19 cellular contexts compared by ENCODE assay signal in the genomic region with DNA sequence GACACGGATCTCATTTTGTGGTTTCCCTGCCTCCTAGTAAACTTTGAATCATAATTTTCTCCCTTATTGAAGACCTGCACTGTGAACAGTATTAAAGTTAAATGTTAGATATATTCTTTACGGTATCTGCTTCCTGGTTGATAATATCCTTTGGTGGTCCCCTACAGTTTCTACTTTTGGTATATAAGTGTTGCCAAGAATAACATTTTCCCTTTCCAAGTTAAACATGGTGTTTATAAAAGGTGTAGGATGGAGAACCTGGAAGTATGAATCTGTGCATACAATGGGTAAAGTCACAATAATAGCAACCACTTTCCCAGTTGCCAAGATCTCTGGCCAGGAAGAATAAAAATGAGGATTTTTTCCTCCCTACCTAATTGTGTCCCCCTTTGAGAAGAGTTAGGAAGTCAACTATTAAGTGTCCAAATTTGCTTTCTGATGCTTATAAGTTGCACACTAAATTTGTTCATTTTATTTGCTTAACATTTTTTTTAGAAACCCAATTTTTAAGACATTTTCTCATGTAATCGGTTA.
A peak's percentile ranks its signal among the peaks of the same experiment; 100 is the strongest.
DNase-seq lines count a peak whose midpoint lies in the region; ATAC-seq, FAIRE-seq and TF ChIP-seq lines count a peak whose summit lies in the region.
"Had no signal": no experiment of that assay in that cellular context is flagged by ENCODE, and none has a peak within 500 bp of the region (broad histone marks: within the 10 kb centered on the region; RNA-seq: fewer than 3 reads in every experiment).

No MANE protein-coding gene starts in this region.

- H3K9me3 Mint-ChIP-seq in mesothelial cell of epicardium = peaks cover 21% of the 10 kb centered on the region
- no peaks in the 10 kb centered on the region for H3K9me3 Mint-ChIP-seq in endodermal cell

- peaks cover 5% of the 10 kb centered on the region for H3K9me3 ChIP-seq in K562 (replicated peaks; ENCODE audit: control insufficient read depth, insufficient read depth, low read depth, low read length)
- no peaks in the 10 kb centered on the region for H3K9me3 ChIP-seq in gastroesophageal sphincter
- no peaks in the 10 kb centered on the region for H3K9me3 ChIP-seq in testis
- H3K9me3 ChIP-seq in small intestine (ENCODE audit: control insufficient read depth, low read depth) = no peaks in the 10 kb centered on the region
- H3K9me3 ChIP-seq in endodermal cell (ENCODE audit: control insufficient read depth, low read length) = peaks cover 11% of the 10 kb centered on the region

- TF ChIP-seq CTCF in K562 (IDR thresholded peaks at IDR 0.05 in 2 of 3, conservative IDR thresholded peaks at IDR 0.05 in 1 of 3; ENCODE audit: insufficient read depth in 2 of 3, low read depth in 1 of 3, low read length in 3 of 3) (no peak), gastroesophageal sphincter (IDR thresholded peaks at IDR 0.05) (no peak), mesothelial cell of epicardium (IDR thresholded peaks at IDR 0.05; ENCODE audit: unreplicated experiment) (no peak), testis (IDR thresholded peaks at IDR 0.05) (no peak), endodermal cell (conservative IDR thresholded peaks at IDR 0.05) (no peak)

- no peaks in the 10 kb centered on the region for H3K79me2 ChIP-seq in K562 (ENCODE audit: control insufficient read depth, insufficient read depth, low read length)

- no peak overlapping the region for H3K4me3 Mint-ChIP-seq in mesothelial cell of epicardium
- no peak overlapping the region for H3K4me3 Mint-ChIP-seq in endodermal cell
- H3K4me3 Mint-ChIP-seq: B cell; CD4-positive, alpha-beta memory T cell had no signal

- no peak for ATAC-seq in K562
- ATAC-seq in gastroesophageal sphincter = no peak

- DNase-seq in K562 (ENCODE audit: extremely low read depth in 1 of 4, low spot score in 3 of 4) (no peak), mesothelial cell of epicardium (ENCODE audit: low spot score in 2 of 2, unreplicated experiment in 2 of 2) (no peak), testis (no peak), small intestine (no peak), endodermal cell (no peak), NCI-H2196 (lab: John Stamatoyannopoulos, UW; ENCODE audit: unreplicated experiment) (no peak), caudate nucleus (lab: John Stamatoyannopoulos, UW) (no peak)
- DNase-seq: CD4-positive, alpha-beta memory T cell; DND-41; GDM1; KBM-7; NCI-H1436 treated with DMSO at 0.1 percent for 48 hours; NCI-H69; NK-92 treated with Interleukin-12 subunit alpha and Interleukin-12 subunit beta, amount 100 ng/mL, for 24 hours; RPMI8226 had no signal

- no peak overlapping the region; the same call in 1 of the 2 replicates for H3K4me2 ChIP-seq in K562 (ENCODE audit: insufficient read depth, low read length)

- 27% methylated on average over 3 of the region's 3 CpGs for WGBS in K562 (ENCODE audit: insufficient coverage, low coverage, missing lambda C conversion rate)
- WGBS in gastroesophageal sphincter (ENCODE audit: low coverage in 1 of 2), 2 donors = 22 to 40% methylated on average over 3 of the region's 3 CpGs
- WGBS in testis, 2 donors = 43 to 45% methylated on average over 3 of the region's 3 CpGs
- 73 to 79% (median 77%) methylated on average over 3 of the region's 3 CpGs for WGBS in small intestine, 3 donors
- WGBS in endodermal cell (ENCODE audit: insufficient coverage in 1 of 2, insufficient read length in 1 of 2), 2 experiments = 96 to 100% methylated on average over 1 to 3 of the region's 3 CpGs

- intact Hi-C loops in K562 (cut with micrococcal nuclease) (no loop called here), testis (cut with DNase I; ENCODE audit: low total_unique reads) (no loop called here)

- H3K36me3 ChIP-seq in K562 (ENCODE audit: control insufficient read depth, insufficient read depth, low read length) (no peaks in the 10 kb centered on the region), gastroesophageal sphincter (no peaks in the 10 kb centered on the region), testis (ENCODE audit: low read depth, missing control alignments) (no peaks in the 10 kb centered on the region), small intestine (ENCODE audit: control insufficient read depth in 2 of 2, insufficient read depth in 2 of 2, low read length in 2 of 2) (no peaks in the 10 kb centered on the region), endodermal cell (ENCODE audit: control insufficient read depth, insufficient read depth, low read length) (no peaks in the 10 kb centered on the region)

- POLR2A ChIA-PET in K562 (lab: Yijun Ruan, JAX) = interaction anchor here (0.6 kb wide), 1 partner anchor 265 kb away, joined by 3 read pairs; no protein-coding TSS in a partner anchor

- H3K27me3 ChIP-seq in K562 (ENCODE audit: control insufficient read depth in 2 of 2, insufficient read depth in 2 of 2, low read length in 2 of 2) (no peaks in the 10 kb centered on the region), gastroesophageal sphincter (no peaks in the 10 kb centered on the region), testis (no peaks in the 10 kb centered on the region), small intestine (ENCODE audit: control insufficient read depth in 2 of 2, insufficient read depth in 2 of 2, low read length in 2 of 2) (no peaks in the 10 kb centered on the region), endodermal cell (ENCODE audit: control insufficient read depth, insufficient read depth, low read length, poor library complexity, severe bottlenecking) (no peaks in the 10 kb centered on the region)

- H3K36me3 Mint-ChIP-seq in mesothelial cell of epicardium = peaks cover 15% of the 10 kb centered on the region
- peaks cover 1% of the 10 kb centered on the region for H3K36me3 Mint-ChIP-seq in endodermal cell (ENCODE audit: low read depth)

- peak overlapping the region; percentile 39; the same call in 1 of the 3 replicates for H3K27ac ChIP-seq in K562 (ENCODE audit: extremely low read depth, low read depth, low read length)
- peak overlapping the region in 3 of 4 donors; percentile 13 to 42 (median 16) for H3K27ac ChIP-seq in gastroesophageal sphincter
- H3K27ac ChIP-seq in testis = peak overlapping the region; percentile 34 to 44
- H3K27ac ChIP-seq in small intestine (ENCODE audit: low read depth in 1 of 2, low read length in 1 of 2) = no peak overlapping the region
- no peak overlapping the region for H3K27ac ChIP-seq in endodermal cell (ENCODE audit: low read depth, low read length)
- H3K27ac ChIP-seq in caudate nucleus (ENCODE audit: low read depth, low read length) = no peak overlapping the region
- H3K27ac ChIP-seq: HL-60 had no signal

- H3K9ac ChIP-seq in K562 (ENCODE audit: insufficient read depth in 1 of 2, low read depth in 2 of 2, low read length in 2 of 2) = no peak overlapping the region
- no peak overlapping the region for H3K9ac ChIP-seq in endodermal cell (ENCODE audit: extremely low read depth, low read length, poor library complexity, severe bottlenecking)

- H3K27me3 Mint-ChIP-seq in mesothelial cell of epicardium (ENCODE audit: low read depth) (no peaks in the 10 kb centered on the region), endodermal cell (ENCODE audit: insufficient read depth) (no peaks in the 10 kb centered on the region)

- H3K27ac Mint-ChIP-seq in mesothelial cell of epicardium (peak overlapping the region; percentile 1), endodermal cell (no peak overlapping the region)
- H3K27ac Mint-ChIP-seq: B cell; CD4-positive, alpha-beta memory T cell had no signal

- no peak for TF ChIP-seq POLR2A in K562 (conservative IDR thresholded peaks at IDR 0.05)
- TF ChIP-seq POLR2A in gastroesophageal sphincter (IDR thresholded peaks at IDR 0.05) = no peak
- no peak for TF ChIP-seq POLR2A in testis (IDR thresholded peaks at IDR 0.05)

- no peak for FAIRE-seq in K562 (lab: Jason Lieb, UNC)
- no peak for FAIRE-seq in small intestine (lab: Jason Lieb, UNC)
- FAIRE-seq: H1 had no signal

- H2AFZ ChIP-seq in K562 (ENCODE audit: low read depth, low read length) = no peak overlapping the region

- no peaks in the 10 kb centered on the region for H4K20me1 ChIP-seq in K562 (replicated peaks; ENCODE audit: control insufficient read depth, insufficient read depth, low read length)

- TF ChIP-seq EP300 in K562 (IDR thresholded peaks at IDR 0.05; ENCODE audit: low read length) (no peak), gastroesophageal sphincter (IDR thresholded peaks at IDR 0.05) (no peak)

- BruUV-seq in K562 (replicated peaks; lab: Mats Ljungman, UMichigan) = no TSS peak

- H3K4me3 ChIP-seq in K562 (no peak overlapping the region), gastroesophageal sphincter (no peak overlapping the region), testis (no peak overlapping the region), small intestine (ENCODE audit: low read depth in 1 of 2, low read length in 2 of 2) (no peak overlapping the region), endodermal cell (ENCODE audit: low read length) (no peak overlapping the region)

- TF ChIP-seq RAD21 in K562 (CRISPR knock-in tag; conservative IDR thresholded peaks at IDR 0.05 in 1 of 2, IDR thresholded peaks at IDR 0.05 in 1 of 2) = no peak

- CTCF ChIA-PET in K562 (lab: Yijun Ruan, JAX; ENCODE audit: low intra/inter-chr PET ratio) = no interaction called here

- in situ Hi-C loops in K562 (cut with MboI) = no loop called here

- H3K4me1 ChIP-seq in K562 (replicated peaks in 1 of 2; ENCODE audit: control insufficient read depth in 2 of 2, insufficient read depth in 2 of 2, low read length in 2 of 2) = peaks cover 3% of the 10 kb centered on the region in 2 experiments; a peak in 3 of 5 replicates
- H3K4me1 ChIP-seq in gastroesophageal sphincter = peaks cover 0 to 23% (median 0%) of the 10 kb centered on the region in 3 donors
- peaks cover 15% of the 10 kb centered on the region for H3K4me1 ChIP-seq in testis
- no peaks in the 10 kb centered on the region for H3K4me1 ChIP-seq in small intestine (ENCODE audit: control insufficient read depth in 2 of 2, insufficient read depth in 1 of 2, low read depth in 1 of 2, low read length in 1 of 2)
- H3K4me1 ChIP-seq in endodermal cell (ENCODE audit: control insufficient read depth, insufficient read depth, low read length) = no peaks in the 10 kb centered on the region

- no peaks in the 10 kb centered on the region for H3K9me1 ChIP-seq in K562 (ENCODE audit: control insufficient read depth, insufficient read depth, low read length)

- H3K4me1 Mint-ChIP-seq in mesothelial cell of epicardium (peaks cover 19% of the 10 kb centered on the region), endodermal cell (no peaks in the 10 kb centered on the region)
- H3K4me1 Mint-ChIP-seq: B cell; CD4-positive, alpha-beta memory T cell had no signal

TF ChIP-seq in K562, 482 proteins besides CTCF, POLR2A, EP300 and RAD21 (continues in another document):
- no peak for TF ChIP-seq ZBTB1 (CRISPR knock-in tag; IDR thresholded peaks at IDR 0.05; ENCODE audit: borderline replicate concordance, low read depth)

Comparison
In these comparisons a context has a peak if more than half of its experiments do, and no peak if none do; other contexts are left out.
1. H3K27ac ChIP-seq: peak in K562 (single experiment), gastroesophageal sphincter (3 of 4) and testis (2 of 2); none in small intestine (0 of 2), endodermal cell (single experiment) and caudate nucleus (single experiment).